Comparison of ENCODE assay signal across 8 cellular contexts in genomic region chr1:153515504-153516394, GRCh38. TPM values are rescaled to one million over a fixed set of nuclear protein-coding genes. Genes with fewer than 3 reads are reported as not detected.
A peak's percentile ranks its signal among the peaks of the same experiment; 100 is the strongest.
DNase-seq lines count a peak whose midpoint lies in the region; ATAC-seq, FAIRE-seq and TF ChIP-seq lines count a peak whose summit lies in the region.

No MANE protein-coding gene starts in this region.

- FAIRE-seq in keratinocyte (lab: Jason Lieb, UNC), result peak; percentile 95

- POLR2A ChIA-PET in HEK293 (lab: Yijun Ruan, JAX), result interaction anchor here (1.1 to 2.2 kb wide), 4 partner anchors 52 to 118 kb away, joined by 3 to 8 read pairs (median 5); partner anchors contain the start of genes CHTOP, S100A1 and S100A13

- H3K4me2 ChIP-seq in keratinocyte (ENCODE audit: control insufficient read depth, extremely low read depth, insufficient read depth, low read depth, low read length), result peak overlapping the region; percentile 79

- no peak for ATAC-seq in activated naive CD8-positive, alpha-beta T cell treated with anti-CD3 and anti-CD28 coated beads, Interleukin-2, amount 50 U/mL, for 24 hours
- no peak for ATAC-seq in HG02610 (IDR thresholded peaks at IDR 0.05; ENCODE audit: unreplicated experiment)

- TF ChIP-seq POLR2A in Peyer's patch (IDR thresholded peaks at IDR 0.05), result peak; percentile 46 to 90

- H4K20me1 ChIP-seq in keratinocyte (ENCODE audit: control insufficient read depth, extremely low read depth, insufficient read depth, low read length), result no peaks in the 10 kb centered on the region

- H3K79me2 ChIP-seq in keratinocyte (ENCODE audit: control insufficient read depth, insufficient read depth, low read length), result no peaks in the 10 kb centered on the region

- no peaks in the 10 kb centered on the region for H3K27me3 ChIP-seq in Peyer's patch
- no peaks in the 10 kb centered on the region for H3K27me3 ChIP-seq in keratinocyte (ENCODE audit: control insufficient read depth, extremely low read depth, insufficient read depth, low read length)

- H3K4me1 ChIP-seq in HEK293 (ENCODE audit: control insufficient read depth, insufficient read depth, low read length), result no peaks in the 10 kb centered on the region
- peaks cover 0 to 20% (median 0%) of the 10 kb centered on the region in 4 donors for H3K4me1 ChIP-seq in Peyer's patch
- peaks cover 24% of the 10 kb centered on the region for H3K4me1 ChIP-seq in keratinocyte (ENCODE audit: control insufficient read depth, extremely low read depth, insufficient read depth, low read length)

- H3K27ac Mint-ChIP-seq in activated naive CD8-positive, alpha-beta T cell treated with anti-CD3 and anti-CD28 coated beads, Interleukin-2, amount 50 U/mL, for 24 hours, result no peak overlapping the region

- H3K9ac ChIP-seq in keratinocyte (ENCODE audit: control insufficient read depth, extremely low read depth, insufficient read depth, low read length), result peak overlapping the region; percentile 58

- CTCF ChIA-PET in HEK293 (lab: Yijun Ruan, JAX), result interaction anchor here (0.6 to 2.4 kb wide), 4 partner anchors 18 to 163 kb away, joined by 3 to 16 read pairs (median 5); no protein-coding TSS in a partner anchor

- no peaks in the 10 kb centered on the region for H3K36me3 Mint-ChIP-seq in activated naive CD8-positive, alpha-beta T cell treated with anti-CD3 and anti-CD28 coated beads, Interleukin-2, amount 50 U/mL, for 24 hours (ENCODE audit: low read depth)

- H3K27me3 Mint-ChIP-seq in activated naive CD8-positive, alpha-beta T cell treated with anti-CD3 and anti-CD28 coated beads, Interleukin-2, amount 50 U/mL, for 24 hours, result peaks cover 1% of the 10 kb centered on the region

- H3K9me1 ChIP-seq in keratinocyte (ENCODE audit: control insufficient read depth, extremely low read depth, insufficient read depth, low read length), result no peaks in the 10 kb centered on the region

- H3K9me3 Mint-ChIP-seq in activated naive CD8-positive, alpha-beta T cell treated with anti-CD3 and anti-CD28 coated beads, Interleukin-2, amount 50 U/mL, for 24 hours, result no peaks in the 10 kb centered on the region

- no peak overlapping the region for H3K4me3 ChIP-seq in HEK293 (ENCODE audit: low read depth, low read length)
- H3K4me3 ChIP-seq in Peyer's patch, result no peak overlapping the region
- H3K4me3 ChIP-seq in keratinocyte (ENCODE audit: control insufficient read depth in 2 of 3, extremely low read depth in 1 of 3, insufficient read depth in 2 of 3, low read depth in 1 of 3, low read length in 3 of 3), result peak overlapping the region in 1 of 3 experiments; percentile 48

- H3K4me1 Mint-ChIP-seq in activated naive CD8-positive, alpha-beta T cell treated with anti-CD3 and anti-CD28 coated beads, Interleukin-2, amount 50 U/mL, for 24 hours, result peaks cover 13% of the 10 kb centered on the region

- dilution Hi-C loops in keratinocyte (cut with MboI; ENCODE audit: extremely low pct_ligation_motif_present, low sequenced_read_pairs), result no loop called here

- H3K27ac ChIP-seq in HEK293 (ENCODE audit: extremely low read depth, low read depth, low read length) (no peak overlapping the region), Peyer's patch (peak overlapping the region in 3 of 4 donors; percentile 61 to 93 (median 89)), keratinocyte (ENCODE audit: control insufficient read depth, insufficient read depth, low read length) (peak overlapping the region; percentile 81)

- H2AFZ ChIP-seq in keratinocyte (ENCODE audit: control insufficient read depth, low read length), result peak overlapping the region; percentile 0

- no peak overlapping the region for H3K4me3 Mint-ChIP-seq in activated naive CD8-positive, alpha-beta T cell treated with anti-CD3 and anti-CD28 coated beads, Interleukin-2, amount 50 U/mL, for 24 hours

- H3K9me3 ChIP-seq in HEK293 (ENCODE audit: control insufficient read depth, insufficient read depth, low read depth, low read length), result no peaks in the 10 kb centered on the region
- H3K9me3 ChIP-seq in Peyer's patch, result no peaks in the 10 kb centered on the region
- no peaks in the 10 kb centered on the region for H3K9me3 ChIP-seq in keratinocyte (ENCODE audit: control insufficient read depth, low read depth, low read length)

- TF ChIP-seq CTCF in HEK293 (tag by site-specific recombination; IDR thresholded peaks at IDR 0.05) (no peak), Peyer's patch (IDR thresholded peaks at IDR 0.05) (no peak), keratinocyte (optimal IDR thresholded peaks at IDR 0.05 in 1 of 3, IDR thresholded peaks at IDR 0.05 in 1 of 3, conservative IDR thresholded peaks at IDR 0.05 in 1 of 3; ENCODE audit: extremely low read depth in 1 of 3, insufficient read depth in 2 of 3, low read length in 3 of 3) (no peak)

- H3K36me3 ChIP-seq in HEK293 (ENCODE audit: control insufficient read depth in 2 of 2, insufficient read depth in 1 of 2, low read length in 2 of 2) (no peaks in the 10 kb centered on the region), Peyer's patch (no peaks in the 10 kb centered on the region), keratinocyte (ENCODE audit: control insufficient read depth in 2 of 2, extremely low read depth in 1 of 2, insufficient read depth in 2 of 2, low read length in 2 of 2) (no peaks in the 10 kb centered on the region)

- DNase-seq in A172 (ENCODE audit: low spot score) (peak; percentile 62), Peyer's patch (peak in 2 of 3 donors; percentile 84 to 89), keratinocyte (ENCODE audit: low read depth, low spot score) (peak; percentile 71), pons (ENCODE audit: low spot score) (no peak)
- no peak for DNase-seq in activated naive CD8-positive, alpha-beta T cell treated with anti-CD3 and anti-CD28 coated beads, Interleukin-2, amount 50 U/mL, for 24 hours
- DNase-seq in stimulated activated naive CD4-positive, alpha-beta T cell treated with Interleukin-2 at 50 U/mL for 16 hours (lab: John Stamatoyannopoulos, UW), result no peak

TF ChIP-seq in HEK293, 187 proteins besides CTCF, POLR2A, EP300 and RAD21 (continues in another document):
- no peak for TF ChIP-seq ZNF548 (tag by site-specific recombination; IDR thresholded peaks at IDR 0.05)
- no peak for TF ChIP-seq ZNF311 (tag by site-specific recombination; IDR thresholded peaks at IDR 0.05; ENCODE audit: borderline replicate concordance)
- TF ChIP-seq ZNF585B (tag by site-specific recombination; IDR thresholded peaks at IDR 0.05), result no peak

RNA-seq across cellular contexts. Expression of gene S100A6, which starts 20.0 kb away (rescaled TPM):
- total RNA-seq in A172 (2014; rRNA removed; shearing (Covaris generic)), result 1,463 and 1,751 TPM in 2 replicates
- total RNA-seq in Peyer's patch, result 100 to 1,000 TPM; 321 to 366 (median 334) TPM
- polyA plus RNA-seq in keratinocyte, result 1,608 to 5,801 TPM (median 2,598 TPM) in 3 replicates
- polyA plus RNA-seq in keratinocyte (2011; ENCODE audit: low read depth), result 9,460 TPM
- 2,886 and 4,097 TPM in 2 replicates for polyA plus RNA-seq in keratinocyte (2011; cell fraction: cytosol; rRNA removed)
- 986 and 1,204 TPM in 2 replicates for polyA plus RNA-seq in keratinocyte (2011; cell fraction: nucleus; rRNA removed)
- 5,777 and 7,954 TPM in 2 replicates for polyA plus RNA-seq in keratinocyte (2012; ENCODE audit: low replicate concordance)
- 688 to 4,480 TPM (median 1,878 TPM) in 3 replicates for polyA minus RNA-seq in keratinocyte
- polyA minus RNA-seq in keratinocyte (2011; cell fraction: cytosol; rRNA and poly(A)+ RNA removed), result 8,278 TPM
- 423 and 447 TPM in 2 replicates for polyA minus RNA-seq in keratinocyte (2011; cell fraction: nucleus; rRNA and poly(A)+ RNA removed)

RNA-seq across cellular contexts. Expression of gene S100A5, which starts 25.0 kb away (rescaled TPM):
- 1.1 and 6.1 TPM in 2 replicates for total RNA-seq in A172 (2014; rRNA removed; shearing (Covaris generic))
- total RNA-seq in Peyer's patch, result not detected
- 0.20 to 0.76 TPM (median 0.24 TPM) in 3 replicates for polyA plus RNA-seq in keratinocyte
- not detected for polyA plus RNA-seq in keratinocyte (2011; ENCODE audit: low read depth)
- 0.22 and 0.74 TPM in 2 replicates for polyA plus RNA-seq in keratinocyte (2011; cell fraction: cytosol; rRNA removed)
- polyA plus RNA-seq in keratinocyte (2011; cell fraction: nucleus; rRNA removed), result not detected in 2 replicates
- polyA plus RNA-seq in keratinocyte (2012; ENCODE audit: low replicate concordance), result 0.57 and 1.0 TPM in 2 replicates
- polyA minus RNA-seq in keratinocyte, result not detected in 3 replicates
- not detected for polyA minus RNA-seq in keratinocyte (2011; cell fraction: cytosol; rRNA and poly(A)+ RNA removed)
- polyA minus RNA-seq in keratinocyte (2011; cell fraction: nucleus; rRNA and poly(A)+ RNA removed), result not detected in 2 replicates

RNA-seq across cellular contexts. Expression of gene S100A4, which starts 29.9 kb away (rescaled TPM):
- total RNA-seq in A172 (2014; rRNA removed; shearing (Covaris generic)), result 3,194 and 3,572 TPM in 2 replicates
- 100 to 1,000 TPM in 1 of 4 donors, 10 to 100 TPM in 3; 38.2 to 435 (median 53.6) TPM for total RNA-seq in Peyer's patch
- 21.4 to 40.2 TPM (median 26.7 TPM) in 3 replicates for polyA plus RNA-seq in keratinocyte
- polyA plus RNA-seq in keratinocyte (2011; ENCODE audit: low read depth), result 10.6 TPM
- 34.4 and 39.6 TPM in 2 replicates for polyA plus RNA-seq in keratinocyte (2011; cell fraction: cytosol; rRNA removed)
- polyA plus RNA-seq in keratinocyte (2011; cell fraction: nucleus; rRNA removed), result 24.4 and 25.2 TPM in 2 replicates
- polyA plus RNA-seq in keratinocyte (2012; ENCODE audit: low replicate concordance), result 26.4 and 34.9 TPM in 2 replicates
- polyA minus RNA-seq in keratinocyte, result 6.5 to 13.9 TPM (median 6.6 TPM) in 3 replicates
- 12.3 TPM for polyA minus RNA-seq in keratinocyte (2011; cell fraction: cytosol; rRNA and poly(A)+ RNA removed)
- 4.0 and 9.2 TPM in 2 replicates for polyA minus RNA-seq in keratinocyte (2011; cell fraction: nucleus; rRNA and poly(A)+ RNA removed)

RNA-seq across cellular contexts. Expression of gene S100A3, which starts 33.3 kb away (rescaled TPM):
- total RNA-seq in A172 (2014; rRNA removed; shearing (Covaris generic)), result 90.9 and 103 TPM in 2 replicates
- not detected for total RNA-seq in Peyer's patch
- polyA plus RNA-seq in keratinocyte, result 12.6 to 24.0 TPM (median 15.1 TPM) in 3 replicates
- polyA plus RNA-seq in keratinocyte (2011; ENCODE audit: low read depth), result 1.9 TPM
- 10.1 and 13.0 TPM in 2 replicates for polyA plus RNA-seq in keratinocyte (2011; cell fraction: cytosol; rRNA removed)
- polyA plus RNA-seq in keratinocyte (2011; cell fraction: nucleus; rRNA removed), result 47.3 and 67.5 TPM in 2 replicates
- 5.7 and 8.9 TPM in 2 replicates for polyA plus RNA-seq in keratinocyte (2012; ENCODE audit: low replicate concordance)
- polyA minus RNA-seq in keratinocyte, result 11.7 to 24.9 TPM (median 20.5 TPM) in 3 replicates
- polyA minus RNA-seq in keratinocyte (2011; cell fraction: cytosol; rRNA and poly(A)+ RNA removed), result 8.2 TPM
- 4.5 and 6.0 TPM in 2 replicates for polyA minus RNA-seq in keratinocyte (2011; cell fraction: nucleus; rRNA and poly(A)+ RNA removed)

RNA-seq across cellular contexts. Expression of gene S100A2, which starts 49.9 kb away (rescaled TPM):
- 41.3 and 63.0 TPM in 2 replicates for total RNA-seq in A172 (2014; rRNA removed; shearing (Covaris generic))
- total RNA-seq in Peyer's patch, result not detected
- 10,013 to 12,757 TPM (median 12,412 TPM) in 3 replicates for polyA plus RNA-seq in keratinocyte
- 458 TPM for polyA plus RNA-seq in keratinocyte (2011; ENCODE audit: low read depth)
- 13,371 and 15,299 TPM in 2 replicates for polyA plus RNA-seq in keratinocyte (2011; cell fraction: cytosol; rRNA removed)
- 5,726 and 5,807 TPM in 2 replicates for polyA plus RNA-seq in keratinocyte (2011; cell fraction: nucleus; rRNA removed)
- polyA plus RNA-seq in keratinocyte (2012; ENCODE audit: low replicate concordance), result 4,632 and 22,100 TPM in 2 replicates
- polyA minus RNA-seq in keratinocyte, result 1,263 to 3,266 TPM (median 2,756 TPM) in 3 replicates
- 8,282 TPM for polyA minus RNA-seq in keratinocyte (2011; cell fraction: cytosol; rRNA and poly(A)+ RNA removed)
- polyA minus RNA-seq in keratinocyte (2011; cell fraction: nucleus; rRNA and poly(A)+ RNA removed), result 436 and 624 TPM in 2 replicates

Comparison
In these comparisons a context has a peak if more than half of its experiments do, and no peak if none do; other contexts are left out.
1. DNase-seq: peak in A172 (single experiment), Peyer's patch (2 of 3) and keratinocyte (single experiment); none in activated naive CD8-positive, alpha-beta T cell treated with anti-CD3 and anti-CD28 coated beads, Interleukin-2, amount 50 U/mL, for 24 hours (single experiment), stimulated activated naive CD4-positive, alpha-beta T cell treated with Interleukin-2 at 50 U/mL for 16 hours (single experiment) and pons (single experiment).